ENCODE assay signal across 17 cellular contexts in the genomic region with DNA sequence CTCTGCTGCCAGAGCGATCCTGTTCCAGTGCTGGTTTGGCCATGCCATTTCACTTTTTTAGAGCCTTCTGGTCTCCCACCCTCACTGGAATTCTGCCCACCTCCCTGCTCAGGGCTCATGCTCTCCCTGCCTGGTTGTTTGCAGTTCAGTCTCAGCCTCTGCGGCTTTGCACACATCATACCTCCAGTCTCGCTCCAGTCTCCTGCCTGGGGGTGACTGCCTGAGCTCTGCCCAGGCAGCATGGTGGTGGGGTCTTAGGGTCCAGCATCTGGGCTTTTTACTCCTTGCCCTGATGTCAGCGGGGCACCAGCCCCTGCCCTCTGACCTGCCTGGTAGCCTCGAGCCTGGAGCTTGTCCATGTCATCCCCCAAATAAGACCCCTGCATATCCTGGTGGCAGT.
"Had no signal": no experiment of that assay in that cellular context is flagged by ENCODE, and none has a peak within 500 bp of the region (broad histone marks: within the 10 kb centered on the region; RNA-seq: fewer than 3 reads in every experiment).

No MANE protein-coding gene starts in this region.

- H3K4me2 ChIP-seq: hepatocyte had no signal

- FAIRE-seq: small intestine had no signal

- DNase-seq: dorsolateral prefrontal cortex; effector CD8-positive, alpha-beta T cell; foreskin melanocyte; head of caudate nucleus; left colon; mesendoderm; naive B cell; ovary; stimulated activated CD4-positive, alpha-beta T cell treated with anti-CD3 and anti-CD28 coated beads, Interleukin-12 subunit alpha, Interleukin-12 subunit beta, amount 100 ng/mL, for 4 hours; stimulated activated naive CD8-positive, alpha-beta T cell treated with anti-CD3 and anti-CD28 coated beads, Interleukin-15, Interleukin-2, amounts not matched to agents 100 U/mL and 50 U/mL, for 24 hours; substantia nigra had no signal

- H3K27me3 Mint-ChIP-seq: naive B cell had no signal

- H3K4me3 ChIP-seq: coronary artery, dorsolateral prefrontal cortex, hepatocyte, ovary, right atrium auricular region, thoracic aorta had no signal

- H3K4me1 ChIP-seq: right atrium auricular region had no signal

- H2AFZ ChIP-seq: hepatocyte had no signal

- H3K4me3 Mint-ChIP-seq: nephron had no signal

- H3K36me3 ChIP-seq: ovary, right atrium auricular region, thoracic aorta had no signal

- H3K79me2 ChIP-seq: hepatocyte had no signal

- H3K9me3 Mint-ChIP-seq: naive B cell, nephron had no signal

- H3K9me3 ChIP-seq: ovary, right atrium auricular region, thoracic aorta had no signal

- ATAC-seq: left colon; stimulated activated naive CD8-positive, alpha-beta T cell treated with anti-CD3 and anti-CD28 coated beads, Interleukin-15, Interleukin-2, amounts not matched to agents 100 U/mL and 50 U/mL, for 24 hours had no signal

- H3K27ac ChIP-seq: coronary artery, dorsolateral prefrontal cortex, hepatocyte, ovary, right atrium auricular region, thoracic aorta had no signal

- H3K27ac Mint-ChIP-seq: nephron had no signal

- H3K27me3 ChIP-seq: dorsolateral prefrontal cortex, hepatocyte, ovary, right atrium auricular region had no signal
